ENCODE assay signal across 1 cellular context in genomic region chr5:143248822-143249579, GRCh38.
TF ChIP-seq lines count a peak whose summit lies in the region.

No MANE protein-coding gene starts in this region.

TF ChIP-seq in SK-N-SH, 30 proteins besides CTCF, POLR2A, EP300 and RAD21 (continued from another document):
- peak; percentile 61 for TF ChIP-seq MAX (IDR thresholded peaks at IDR 0.05; ENCODE audit: low read depth)
- TF ChIP-seq USF1 (IDR thresholded peaks at IDR 0.05; ENCODE audit: borderline replicate concordance, low read depth), result no peak
- TF ChIP-seq CHD2 (IDR thresholded peaks at IDR 0.05; ENCODE audit: low read length, partially characterized antibody), result no peak
- TF ChIP-seq JUND (IDR thresholded peaks at IDR 0.05), result peak; percentile 47
- no peak for TF ChIP-seq YY1 (IDR thresholded peaks at IDR 0.05; ENCODE audit: low read depth)
- no peak for TF ChIP-seq MXI1 (IDR thresholded peaks at IDR 0.05; ENCODE audit: low read depth, low read length)
- TF ChIP-seq RXRA (IDR thresholded peaks at IDR 0.05; ENCODE audit: borderline replicate concordance, low read depth), result no peak
- TF ChIP-seq NFIC (IDR thresholded peaks at IDR 0.05; ENCODE audit: borderline replicate concordance), result peak; percentile 47; the same call in 1 of the 2 replicates
- no peak for TF ChIP-seq FOXJ3 (CRISPR knock-in tag; IDR thresholded peaks at IDR 0.05)
- no peak for TF ChIP-seq GATA2 (CRISPR knock-in tag; IDR thresholded peaks at IDR 0.05)
- TF ChIP-seq PBX3 (IDR thresholded peaks at IDR 0.05), result peak; percentile 76
- no peak for TF ChIP-seq TEAD4 (IDR thresholded peaks at IDR 0.05; ENCODE audit: borderline replicate concordance, insufficient read depth)
- no peak for TF ChIP-seq RCOR1 (IDR thresholded peaks at IDR 0.05; ENCODE audit: low read length)
- TF ChIP-seq TAF1 (IDR thresholded peaks at IDR 0.05; ENCODE audit: borderline replicate concordance, low read depth, low read length), result no peak
- no peak for TF ChIP-seq USF2 (IDR thresholded peaks at IDR 0.05; ENCODE audit: borderline replicate concordance, low read depth, low read length)
- peak; percentile 46 for TF ChIP-seq TCF12 (IDR thresholded peaks at IDR 0.05)
- TF ChIP-seq FOSL2 (IDR thresholded peaks at IDR 0.05; ENCODE audit: borderline replicate concordance, low read depth), result peak; percentile 60
- TF ChIP-seq RFX5 (IDR thresholded peaks at IDR 0.05; ENCODE audit: low read length), result no peak
- TF ChIP-seq REST (IDR thresholded peaks at IDR 0.05; ENCODE audit: low read depth, low read length), result no peak
- TF ChIP-seq NRF1 (IDR thresholded peaks at IDR 0.05; ENCODE audit: low read depth, low read length), result no peak
- no peak for TF ChIP-seq SIN3A (IDR thresholded peaks at IDR 0.05; ENCODE audit: borderline replicate concordance, low read depth, low read length)
